Comparison of ENCODE assay signal across 30 cellular contexts in genomic region chr1:153995640-153996039, GRCh38. TPM values are rescaled to one million over a fixed set of nuclear protein-coding genes. Genes with fewer than 3 reads are reported as not detected.
DNase-seq lines count a peak whose midpoint lies in the region; ATAC-seq, FAIRE-seq and TF ChIP-seq lines count a peak whose summit lies in the region.
"Had no signal": no experiment of that assay in that cellular context is flagged by ENCODE, and none has a peak within 500 bp of the region (broad histone marks: within the 10 kb centered on the region; RNA-seq: fewer than 3 reads in every experiment).

No MANE protein-coding gene starts in this region.

- H3K27me3 ChIP-seq in right lobe of liver (no peaks in the 10 kb centered on the region), HepG2 (ENCODE audit: control insufficient read depth in 1 of 2, insufficient read depth in 2 of 2, low read length in 2 of 2) (no peaks in the 10 kb centered on the region; a peak in 1 of 5 replicates), Karpas-422 (ENCODE audit: low read length) (no peaks in the 10 kb centered on the region), colonic mucosa (no peaks in the 10 kb centered on the region)
- H3K27me3 ChIP-seq: ascending aorta, SJSA1, stomach had no signal

- FAIRE-seq in HepG2 (lab: Jason Lieb, UNC) = no peak
- FAIRE-seq: GM12892, keratinocyte, small intestine had no signal

- peaks cover 15% of the 10 kb centered on the region for H3K79me2 ChIP-seq in HepG2 (ENCODE audit: insufficient read depth, low read length)
- H3K79me2 ChIP-seq in Karpas-422 (ENCODE audit: low read length) = peaks cover 15% of the 10 kb centered on the region

- H4K20me1 ChIP-seq in HepG2 (ENCODE audit: insufficient read depth, low read length) = peaks cover 12% of the 10 kb centered on the region
- H4K20me1 ChIP-seq in Karpas-422 (ENCODE audit: insufficient read depth, low read depth, low read length) = peaks cover 13% of the 10 kb centered on the region

- DNase-seq in right lobe of liver (no peak), HepG2 (ENCODE audit: low spot score) (no peak), Karpas-422 (peak; percentile 49), chondrocyte (ENCODE audit: low spot score) (no peak), NCI-H1105 treated with DMSO at 0.1 percent for 48 hours (lab: John Stamatoyannopoulos, UW) (no peak), colonic mucosa (no peak)
- no peak for DNase-seq in stimulated activated effector memory CD8-positive, alpha-beta T cell treated with anti-CD3 and anti-CD28 coated beads, Interleukin-12 subunit alpha, Interleukin-12 subunit beta, amount 100 ng/mL, for 72 hours (ENCODE audit: low spot score in 2 of 2)
- DNase-seq: activated CD4-positive, alpha-beta T cell treated with anti-CD3 and anti-CD28 coated beads, Interleukin-2, amount 50 U/mL, for 1 hour; activated CD8-positive, alpha-beta memory T cell treated with anti-CD3 and anti-CD28 coated beads, Interleukin-2, amount 10 ng/mL, durations not matched to agents 7 days and 5 days; activated naive CD8-positive, alpha-beta T cell treated with anti-CD3 and anti-CD28 coated beads, Interleukin-2, amount 10 ng/mL, durations not matched to agents 7 days and 5 days; CD8-positive, alpha-beta memory T cell; foreskin fibroblast; HCEC 1CT; left ventricle myocardium superior; NCI-H1417 treated with DMSO at 0.1 percent for 48 hours; NCI-H2081; NCI-H524 treated with DMSO at 0.1 percent for 48 hours; OCI-M1; retina; small intestine; stomach; T-cell; WERI-Rb-1 had no signal

- POLR2A ChIA-PET in HepG2 (lab: Yijun Ruan, JAX) = interaction anchor here (1.1 kb wide), 1 partner anchor 28 kb away, joined by 4 read pairs; the partner anchor contains the start of gene CREB3L4

- no peak for TF ChIP-seq RAD21 in HepG2 (CRISPR knock-in tag; IDR thresholded peaks at IDR 0.05)

- H3K4me2 ChIP-seq in HepG2 (ENCODE audit: low read depth, low read length) (no peak overlapping the region), Karpas-422 (ENCODE audit: low read depth, low read length, poor library complexity, severe bottlenecking) (no peak overlapping the region)

- intact Hi-C loops in right lobe of liver (cut with DNase I) = no loop called here
- intact Hi-C loops in HepG2 (cut with micrococcal nuclease; ENCODE audit: unreplicated experiment) = no loop called here
- intact Hi-C loops in colonic mucosa (cut with DNase I) = no loop called here

- H3K9ac ChIP-seq in HepG2 (ENCODE audit: insufficient read depth, low read depth, low read length) = no peak overlapping the region
- H3K9ac ChIP-seq in Karpas-422 (ENCODE audit: low read length) = no peak overlapping the region
- H3K9ac ChIP-seq in colonic mucosa (ENCODE audit: low read depth in 2 of 2, low read length in 2 of 2) = no peak overlapping the region

- H3K4me1 Mint-ChIP-seq in chondrocyte (ENCODE audit: low read depth) = peaks cover 23% of the 10 kb centered on the region
- peaks cover 26% of the 10 kb centered on the region for H3K4me1 Mint-ChIP-seq in stimulated activated effector memory CD8-positive, alpha-beta T cell treated with anti-CD3 and anti-CD28 coated beads, Interleukin-12 subunit alpha, Interleukin-12 subunit beta, amount 100 ng/mL, for 72 hours

- H3K9me3 Mint-ChIP-seq in chondrocyte (ENCODE audit: low read depth) = no peaks in the 10 kb centered on the region
- no peaks in the 10 kb centered on the region for H3K9me3 Mint-ChIP-seq in stimulated activated effector memory CD8-positive, alpha-beta T cell treated with anti-CD3 and anti-CD28 coated beads, Interleukin-12 subunit alpha, Interleukin-12 subunit beta, amount 100 ng/mL, for 72 hours
- H3K9me3 Mint-ChIP-seq: activated naive CD8-positive, alpha-beta T cell treated with anti-CD3 and anti-CD28 coated beads, Interleukin-2, amount 10 ng/mL, durations not matched to agents 7 days and 5 days; T-cell had no signal

- H3K36me3 ChIP-seq in right lobe of liver = peaks cover 0 to 31% (median 14%) of the 10 kb centered on the region in 4 donors
- peaks cover 2 to 16% of the 10 kb centered on the region in 2 experiments; a peak in 4 of 5 replicates for H3K36me3 ChIP-seq in HepG2 (replicated peaks in 1 of 2; ENCODE audit: control insufficient read depth in 1 of 2, insufficient read depth in 2 of 2, low read length in 2 of 2)
- peaks cover 22% of the 10 kb centered on the region for H3K36me3 ChIP-seq in Karpas-422 (ENCODE audit: insufficient read depth, low read length)
- no peaks in the 10 kb centered on the region for H3K36me3 ChIP-seq in colonic mucosa

- no peak for TF ChIP-seq POLR2A in right lobe of liver (IDR thresholded peaks at IDR 0.05)
- TF ChIP-seq POLR2A in HepG2 (IDR thresholded peaks at IDR 0.05; ENCODE audit: insufficient read depth in 1 of 2, low read depth in 2 of 2, low read length in 2 of 2) = no peak; a peak in 1 of 4 replicates

- no peaks in the 10 kb centered on the region for H3K27me3 Mint-ChIP-seq in chondrocyte (ENCODE audit: low read depth)
- H3K27me3 Mint-ChIP-seq: activated CD8-positive, alpha-beta memory T cell treated with anti-CD3 and anti-CD28 coated beads, Interleukin-2, amount 10 ng/mL, durations not matched to agents 7 days and 5 days; activated naive CD8-positive, alpha-beta T cell treated with anti-CD3 and anti-CD28 coated beads, Interleukin-2, amount 10 ng/mL, durations not matched to agents 7 days and 5 days had no signal

- no TSS peak for BruUV-seq in HepG2 (replicated peaks; lab: Mats Ljungman, UMichigan)

- TF ChIP-seq CTCF in right lobe of liver (IDR thresholded peaks at IDR 0.05) (no peak), HepG2 (CRISPR knock-in tag; IDR thresholded peaks at IDR 0.05) (no peak), chondrocyte (IDR thresholded peaks at IDR 0.05) (no peak), colonic mucosa (IDR thresholded peaks at IDR 0.05) (no peak)

- TF ChIP-seq EP300 in HepG2 (IDR thresholded peaks at IDR 0.05; ENCODE audit: low read depth in 2 of 2, low read length in 2 of 2) (no peak), HepG2 (CRISPR knock-in tag; IDR thresholded peaks at IDR 0.05; ENCODE audit: borderline replicate concordance) (no peak)

- CTCF ChIA-PET in HepG2 (lab: Yijun Ruan, JAX; ENCODE audit: low intra/inter-chr PET ratio, low total read pairs) = no interaction called here

- peak overlapping the region; percentile 5 to 76 (median 66) for H3K27ac ChIP-seq in right lobe of liver
- H3K27ac ChIP-seq in HepG2 (ENCODE audit: extremely low read length, insufficient read depth, low read length) = no peak overlapping the region
- no peak overlapping the region for H3K27ac ChIP-seq in Karpas-422 (ENCODE audit: low read length)
- no peak overlapping the region for H3K27ac ChIP-seq in colonic mucosa
- H3K27ac ChIP-seq: ascending aorta, RWPE1, SJSA1, stomach, WERI-Rb-1 had no signal

- H2AFZ ChIP-seq in HepG2 (ENCODE audit: low read length) (no peak overlapping the region), Karpas-422 (ENCODE audit: low read length) (no peak overlapping the region)

- H3K4me1 ChIP-seq in right lobe of liver (peaks cover 0 to 18% (median 9%) of the 10 kb centered on the region in 4 donors), HepG2 (ENCODE audit: insufficient read depth, low read length) (peaks cover 42% of the 10 kb centered on the region), Karpas-422 (ENCODE audit: low read length) (peaks cover 16% of the 10 kb centered on the region), colonic mucosa (peaks cover 4% of the 10 kb centered on the region)

- no peak overlapping the region for H3K4me3 Mint-ChIP-seq in chondrocyte (ENCODE audit: unreplicated experiment)
- H3K4me3 Mint-ChIP-seq in stimulated activated effector memory CD8-positive, alpha-beta T cell treated with anti-CD3 and anti-CD28 coated beads, Interleukin-12 subunit alpha, Interleukin-12 subunit beta, amount 100 ng/mL, for 72 hours = no peak overlapping the region
- H3K4me3 Mint-ChIP-seq: activated CD8-positive, alpha-beta memory T cell treated with anti-CD3 and anti-CD28 coated beads, Interleukin-2, amount 10 ng/mL, durations not matched to agents 7 days and 5 days; activated naive CD8-positive, alpha-beta T cell treated with anti-CD3 and anti-CD28 coated beads, Interleukin-2, amount 10 ng/mL, durations not matched to agents 7 days and 5 days; T-cell had no signal

- peaks cover 21% of the 10 kb centered on the region for H3K36me3 Mint-ChIP-seq in chondrocyte (ENCODE audit: low read depth)
- H3K36me3 Mint-ChIP-seq in stimulated activated effector memory CD8-positive, alpha-beta T cell treated with anti-CD3 and anti-CD28 coated beads, Interleukin-12 subunit alpha, Interleukin-12 subunit beta, amount 100 ng/mL, for 72 hours = peaks cover 70% of the 10 kb centered on the region

- peak overlapping the region; percentile 51 for H3K27ac Mint-ChIP-seq in chondrocyte (ENCODE audit: unreplicated experiment)
- H3K27ac Mint-ChIP-seq in stimulated activated effector memory CD8-positive, alpha-beta T cell treated with anti-CD3 and anti-CD28 coated beads, Interleukin-12 subunit alpha, Interleukin-12 subunit beta, amount 100 ng/mL, for 72 hours = peak overlapping the region; percentile 23
- H3K27ac Mint-ChIP-seq: activated CD8-positive, alpha-beta memory T cell treated with anti-CD3 and anti-CD28 coated beads, Interleukin-2, amount 10 ng/mL, durations not matched to agents 7 days and 5 days; activated naive CD8-positive, alpha-beta T cell treated with anti-CD3 and anti-CD28 coated beads, Interleukin-2, amount 10 ng/mL, durations not matched to agents 7 days and 5 days had no signal

- H3K9me3 ChIP-seq in right lobe of liver (peaks cover 0 to 4% (median 0%) of the 10 kb centered on the region in 4 donors), HepG2 (ENCODE audit: low read length) (no peaks in the 10 kb centered on the region), Karpas-422 (ENCODE audit: low read length) (no peaks in the 10 kb centered on the region), colonic mucosa (no peaks in the 10 kb centered on the region)
- H3K9me3 ChIP-seq: ascending aorta, SJSA1, stomach had no signal

- ATAC-seq in right lobe of liver (no peak), HepG2 (no peak), GM21717 (IDR thresholded peaks at IDR 0.05; ENCODE audit: unreplicated experiment) (no peak)
- ATAC-seq in stimulated activated effector memory CD8-positive, alpha-beta T cell treated with anti-CD3 and anti-CD28 coated beads, Interleukin-12 subunit alpha, Interleukin-12 subunit beta, amount 100 ng/mL, for 72 hours = no peak
- ATAC-seq: activated CD8-positive, alpha-beta memory T cell treated with anti-CD3 and anti-CD28 coated beads, Interleukin-2, amount 10 ng/mL, durations not matched to agents 7 days and 5 days; esophagus mucosa; left ventricle myocardium superior had no signal

- no peaks in the 10 kb centered on the region for H3K9me2 ChIP-seq in Karpas-422 (replicated peaks; ENCODE audit: insufficient read depth, low read length)

- H3K4me3 ChIP-seq in right lobe of liver (no peak overlapping the region), HepG2 (replicated peaks in 1 of 3; ENCODE audit: insufficient read depth in 1 of 3, low read depth in 2 of 3, low read length in 3 of 3) (no peak overlapping the region), Karpas-422 (ENCODE audit: low read length) (no peak overlapping the region), colonic mucosa (no peak overlapping the region)
- H3K4me3 ChIP-seq: ascending aorta, SJSA1, stomach had no signal

- 99% methylated on average over 10 of the region's 11 CpGs for WGBS in right lobe of liver (ENCODE audit: insufficient coverage, low coverage, low lambda C conversion rate, missing lambda C conversion rate)
- WGBS in HepG2 (ENCODE audit: low lambda C conversion rate) = 97% methylated on average over 11 of the region's 11 CpGs

- in situ Hi-C loops in HepG2 (cut with HindIII; ENCODE audit: extremely low pct_ligation_motif_present, low pct_unique_long_range_greater_than_20kb) = no loop called here

RNA-seq across cellular contexts. Expression of gene RPS27, which starts 5.1 kb away (rescaled TPM):
- total RNA-seq in right lobe of liver = 100 to 1,000 TPM; 305 to 500 (median 428) TPM
- total RNA-seq in HepG2 (2016; rRNA removed; fragmentation: Illumina TruSeq; extraction: Trizol) = 3,737 and 4,047 TPM in 2 replicates
- 7,018 and 7,793 TPM in 2 replicates for total RNA-seq in HepG2 (2016; cell fraction: cytosol; rRNA removed; fragmentation: Illumina TruSeq; extraction: Trizol; ENCODE audit: low read depth)
- 3,754 and 4,367 TPM in 2 replicates for total RNA-seq in HepG2 (2016; cell fraction: insoluble cytoplasmic fraction; rRNA removed; fragmentation: Illumina TruSeq; extraction: Trizol)
- 10,548 and 11,167 TPM in 2 replicates for total RNA-seq in HepG2 (2016; cell fraction: membrane; rRNA removed; fragmentation: Illumina TruSeq; extraction: Trizol)
- total RNA-seq in HepG2 (2016; cell fraction: nucleus; rRNA removed; fragmentation: Illumina TruSeq; extraction: Trizol) = 1,390 and 1,410 TPM in 2 replicates
- 9,964 and 10,356 TPM in 2 replicates for polyA plus RNA-seq in HepG2 (2011; rRNA removed)
- polyA plus RNA-seq in HepG2 (2011; cell fraction: cytosol; rRNA removed) = 3,302 and 3,959 TPM in 2 replicates
- polyA plus RNA-seq in HepG2 (2011; cell fraction: nucleus; rRNA removed) = 1,159 and 1,716 TPM in 2 replicates
- 6,362 and 9,626 TPM in 2 replicates for polyA plus RNA-seq in HepG2 (2012)
- polyA plus RNA-seq in HepG2 (2016; cell fraction: cytosol; fragmentation: Illumina TruSeq; extraction: Trizol; ENCODE audit: low read depth) = 10,194 and 10,575 TPM in 2 replicates
- 5,061 and 5,658 TPM in 2 replicates for polyA plus RNA-seq in HepG2 (2016; cell fraction: insoluble cytoplasmic fraction; fragmentation: Illumina TruSeq; extraction: Trizol; ENCODE audit: low read depth)
- polyA plus RNA-seq in HepG2 (2016; cell fraction: membrane; fragmentation: Illumina TruSeq; extraction: Trizol; ENCODE audit: low read depth) = 12,027 and 13,095 TPM in 2 replicates
- polyA plus RNA-seq in HepG2 (2016; cell fraction: nucleus; fragmentation: Illumina TruSeq; extraction: Trizol; ENCODE audit: insufficient read depth, low read depth) = 2,852 and 3,004 TPM in 2 replicates
- polyA minus RNA-seq in HepG2 (2011; rRNA and poly(A)+ RNA removed; ENCODE audit: low replicate concordance) = 343 and 788 TPM in 2 replicates
- 376 and 497 TPM in 2 replicates for polyA minus RNA-seq in HepG2 (2011; cell fraction: cytosol; rRNA and poly(A)+ RNA removed)
- polyA minus RNA-seq in HepG2 (2011; cell fraction: nucleus; rRNA and poly(A)+ RNA removed) = 262 and 417 TPM in 2 replicates
- total RNA-seq in Karpas-422 (2014; rRNA removed; shearing (Covaris generic); ENCODE audit: low replicate concordance) = 5,228 and 8,421 TPM in 2 replicates
- 951 to 1,224 TPM (median 1,041 TPM) in 3 replicates for total RNA-seq in chondrocyte
- total RNA-seq in colonic mucosa = 1,000 to 10,000 TPM; 1,048 to 1,210 TPM

RNA-seq across cellular contexts. Expression of gene RAB13, which starts 9.5 kb away (rescaled TPM):
- 10 to 100 TPM; 11.9 to 52.2 (median 47.9) TPM for total RNA-seq in right lobe of liver
- 24.7 and 28.7 TPM in 2 replicates for total RNA-seq in HepG2 (2016; rRNA removed; fragmentation: Illumina TruSeq; extraction: Trizol)
- total RNA-seq in HepG2 (2016; cell fraction: cytosol; rRNA removed; fragmentation: Illumina TruSeq; extraction: Trizol; ENCODE audit: low read depth) = 27.4 and 31.6 TPM in 2 replicates
- total RNA-seq in HepG2 (2016; cell fraction: insoluble cytoplasmic fraction; rRNA removed; fragmentation: Illumina TruSeq; extraction: Trizol) = 26.5 and 27.5 TPM in 2 replicates
- total RNA-seq in HepG2 (2016; cell fraction: membrane; rRNA removed; fragmentation: Illumina TruSeq; extraction: Trizol) = 29.2 and 33.6 TPM in 2 replicates
- 11.6 and 12.0 TPM in 2 replicates for total RNA-seq in HepG2 (2016; cell fraction: nucleus; rRNA removed; fragmentation: Illumina TruSeq; extraction: Trizol)
- polyA plus RNA-seq in HepG2 (2011; rRNA removed) = 15.9 and 16.0 TPM in 2 replicates
- polyA plus RNA-seq in HepG2 (2011; cell fraction: cytosol; rRNA removed) = 14.9 and 19.2 TPM in 2 replicates
- polyA plus RNA-seq in HepG2 (2011; cell fraction: nucleus; rRNA removed) = 4.3 and 4.7 TPM in 2 replicates
- 34.3 and 42.6 TPM in 2 replicates for polyA plus RNA-seq in HepG2 (2012)
- 61.2 and 66.8 TPM in 2 replicates for polyA plus RNA-seq in HepG2 (2016; cell fraction: cytosol; fragmentation: Illumina TruSeq; extraction: Trizol; ENCODE audit: low read depth)
- polyA plus RNA-seq in HepG2 (2016; cell fraction: insoluble cytoplasmic fraction; fragmentation: Illumina TruSeq; extraction: Trizol; ENCODE audit: low read depth) = 52.2 and 60.0 TPM in 2 replicates
- 55.0 and 56.4 TPM in 2 replicates for polyA plus RNA-seq in HepG2 (2016; cell fraction: membrane; fragmentation: Illumina TruSeq; extraction: Trizol; ENCODE audit: low read depth)
- polyA plus RNA-seq in HepG2 (2016; cell fraction: nucleus; fragmentation: Illumina TruSeq; extraction: Trizol; ENCODE audit: insufficient read depth, low read depth) = 31.4 and 34.6 TPM in 2 replicates
- 5.1 and 19.0 TPM in 2 replicates for polyA minus RNA-seq in HepG2 (2011; rRNA and poly(A)+ RNA removed; ENCODE audit: low replicate concordance)
- polyA minus RNA-seq in HepG2 (2011; cell fraction: cytosol; rRNA and poly(A)+ RNA removed) = 4.1 and 5.2 TPM in 2 replicates
- polyA minus RNA-seq in HepG2 (2011; cell fraction: nucleus; rRNA and poly(A)+ RNA removed) = 4.8 TPM in 2 replicates
- 5.8 and 8.9 TPM in 2 replicates for total RNA-seq in Karpas-422 (2014; rRNA removed; shearing (Covaris generic); ENCODE audit: low replicate concordance)
- total RNA-seq in chondrocyte = 111 to 137 TPM (median 116 TPM) in 3 replicates
- total RNA-seq in colonic mucosa = 10 to 100 TPM; 62.7 to 84.7 TPM
- polyA plus RNA-seq: CD8-positive, alpha-beta memory T cell had no signal

RNA-seq across cellular contexts. Expression of gene JTB, which starts 18.2 kb away (rescaled TPM):
- total RNA-seq in right lobe of liver = 100 to 1,000 TPM in 2 of 6 experiments, 10 to 100 TPM in 4; 55.8 to 169 (median 90.9) TPM
- total RNA-seq in HepG2 (2016; rRNA removed; fragmentation: Illumina TruSeq; extraction: Trizol) = 66.8 and 99.2 TPM in 2 replicates
- total RNA-seq in HepG2 (2016; cell fraction: cytosol; rRNA removed; fragmentation: Illumina TruSeq; extraction: Trizol; ENCODE audit: low read depth) = 360 and 420 TPM in 2 replicates
- 56.2 and 94.9 TPM in 2 replicates for total RNA-seq in HepG2 (2016; cell fraction: insoluble cytoplasmic fraction; rRNA removed; fragmentation: Illumina TruSeq; extraction: Trizol)
- 294 and 339 TPM in 2 replicates for total RNA-seq in HepG2 (2016; cell fraction: membrane; rRNA removed; fragmentation: Illumina TruSeq; extraction: Trizol)
- 49.2 and 54.2 TPM in 2 replicates for total RNA-seq in HepG2 (2016; cell fraction: nucleus; rRNA removed; fragmentation: Illumina TruSeq; extraction: Trizol)
- polyA plus RNA-seq in HepG2 (2011; rRNA removed) = 90.3 and 96.7 TPM in 2 replicates
- polyA plus RNA-seq in HepG2 (2011; cell fraction: cytosol; rRNA removed) = 113 and 147 TPM in 2 replicates
- polyA plus RNA-seq in HepG2 (2011; cell fraction: nucleus; rRNA removed) = 63.3 and 75.8 TPM in 2 replicates
- polyA plus RNA-seq in HepG2 (2012) = 63.8 and 72.9 TPM in 2 replicates
- polyA plus RNA-seq in HepG2 (2016; cell fraction: cytosol; fragmentation: Illumina TruSeq; extraction: Trizol; ENCODE audit: low read depth) = 451 and 524 TPM in 2 replicates
- 64.3 and 74.6 TPM in 2 replicates for polyA plus RNA-seq in HepG2 (2016; cell fraction: insoluble cytoplasmic fraction; fragmentation: Illumina TruSeq; extraction: Trizol; ENCODE audit: low read depth)
- 289 and 331 TPM in 2 replicates for polyA plus RNA-seq in HepG2 (2016; cell fraction: membrane; fragmentation: Illumina TruSeq; extraction: Trizol; ENCODE audit: low read depth)
- polyA plus RNA-seq in HepG2 (2016; cell fraction: nucleus; fragmentation: Illumina TruSeq; extraction: Trizol; ENCODE audit: insufficient read depth, low read depth) = 87.8 and 94.9 TPM in 2 replicates
- polyA minus RNA-seq in HepG2 (2011; rRNA and poly(A)+ RNA removed; ENCODE audit: low replicate concordance) = 39.7 and 118 TPM in 2 replicates
- 23.9 and 26.3 TPM in 2 replicates for polyA minus RNA-seq in HepG2 (2011; cell fraction: cytosol; rRNA and poly(A)+ RNA removed)
- 16.4 and 19.4 TPM in 2 replicates for polyA minus RNA-seq in HepG2 (2011; cell fraction: nucleus; rRNA and poly(A)+ RNA removed)
- 314 and 343 TPM in 2 replicates for total RNA-seq in Karpas-422 (2014; rRNA removed; shearing (Covaris generic); ENCODE audit: low replicate concordance)
- total RNA-seq in chondrocyte = 128 to 158 TPM (median 130 TPM) in 3 replicates
- 100 to 1,000 TPM; 133 to 245 TPM for total RNA-seq in colonic mucosa

RNA-seq across cellular contexts. Expression of gene CREB3L4, which starts 27.9 kb away (rescaled TPM):
- 10 to 100 TPM in 1 of 6 experiments, 1 to 10 TPM in 5; 4.9 to 11.1 (median 8.2) TPM for total RNA-seq in right lobe of liver
- total RNA-seq in HepG2 (2016; rRNA removed; fragmentation: Illumina TruSeq; extraction: Trizol) = 7.8 and 9.9 TPM in 2 replicates
- total RNA-seq in HepG2 (2016; cell fraction: cytosol; rRNA removed; fragmentation: Illumina TruSeq; extraction: Trizol; ENCODE audit: low read depth) = 2.6 and 3.2 TPM in 2 replicates
- 8.3 and 10.7 TPM in 2 replicates for total RNA-seq in HepG2 (2016; cell fraction: insoluble cytoplasmic fraction; rRNA removed; fragmentation: Illumina TruSeq; extraction: Trizol)
- total RNA-seq in HepG2 (2016; cell fraction: membrane; rRNA removed; fragmentation: Illumina TruSeq; extraction: Trizol) = 6.5 and 7.8 TPM in 2 replicates
- total RNA-seq in HepG2 (2016; cell fraction: nucleus; rRNA removed; fragmentation: Illumina TruSeq; extraction: Trizol) = 8.4 and 9.8 TPM in 2 replicates
- polyA plus RNA-seq in HepG2 (2011; rRNA removed) = 17.4 and 18.7 TPM in 2 replicates
- 13.1 and 18.4 TPM in 2 replicates for polyA plus RNA-seq in HepG2 (2011; cell fraction: cytosol; rRNA removed)
- 36.4 and 41.3 TPM in 2 replicates for polyA plus RNA-seq in HepG2 (2011; cell fraction: nucleus; rRNA removed)
- 9.7 and 10.7 TPM in 2 replicates for polyA plus RNA-seq in HepG2 (2012)
- 2.0 and 2.6 TPM in 2 replicates for polyA plus RNA-seq in HepG2 (2016; cell fraction: cytosol; fragmentation: Illumina TruSeq; extraction: Trizol; ENCODE audit: low read depth)
- 8.4 and 10.9 TPM in 2 replicates for polyA plus RNA-seq in HepG2 (2016; cell fraction: insoluble cytoplasmic fraction; fragmentation: Illumina TruSeq; extraction: Trizol; ENCODE audit: low read depth)
- 4.1 and 6.4 TPM in 2 replicates for polyA plus RNA-seq in HepG2 (2016; cell fraction: membrane; fragmentation: Illumina TruSeq; extraction: Trizol; ENCODE audit: low read depth)
- 15.7 and 16.0 TPM in 2 replicates for polyA plus RNA-seq in HepG2 (2016; cell fraction: nucleus; fragmentation: Illumina TruSeq; extraction: Trizol; ENCODE audit: insufficient read depth, low read depth)
- 22.4 and 31.3 TPM in 2 replicates for polyA minus RNA-seq in HepG2 (2011; rRNA and poly(A)+ RNA removed; ENCODE audit: low replicate concordance)
- 5.7 and 9.4 TPM in 2 replicates for polyA minus RNA-seq in HepG2 (2011; cell fraction: cytosol; rRNA and poly(A)+ RNA removed)
- 10.2 and 12.7 TPM in 2 replicates for polyA minus RNA-seq in HepG2 (2011; cell fraction: nucleus; rRNA and poly(A)+ RNA removed)
- total RNA-seq in Karpas-422 (2014; rRNA removed; shearing (Covaris generic); ENCODE audit: low replicate concordance) = 22.2 and 44.0 TPM in 2 replicates
- 3.7 to 6.6 TPM (median 4.4 TPM) in 3 replicates for total RNA-seq in chondrocyte
- total RNA-seq in colonic mucosa = 10 to 100 TPM; 19.0 to 37.1 TPM

RNA-seq across cellular contexts. Expression of gene SLC39A1, which starts 32.3 kb away (rescaled TPM):
- total RNA-seq in right lobe of liver (10 to 100 TPM; 33.0 to 63.6 (median 47.7) TPM), HepG2 (2016; rRNA removed; fragmentation: Illumina TruSeq; extraction: Trizol) (47.5 and 78.4 TPM in 2 replicates), chondrocyte (83.5 to 87.8 TPM (median 85.6 TPM) in 3 replicates), colonic mucosa (10 to 100 TPM; 76.8 to 90.9 TPM)
- total RNA-seq in HepG2 (2016; cell fraction: cytosol; rRNA removed; fragmentation: Illumina TruSeq; extraction: Trizol; ENCODE audit: low read depth) = 18.4 and 21.0 TPM in 2 replicates
- total RNA-seq in HepG2 (2016; cell fraction: insoluble cytoplasmic fraction; rRNA removed; fragmentation: Illumina TruSeq; extraction: Trizol) = 44.8 and 83.0 TPM in 2 replicates
- total RNA-seq in HepG2 (2016; cell fraction: membrane; rRNA removed; fragmentation: Illumina TruSeq; extraction: Trizol) = 48.8 and 53.3 TPM in 2 replicates
- 62.5 and 68.3 TPM in 2 replicates for total RNA-seq in HepG2 (2016; cell fraction: nucleus; rRNA removed; fragmentation: Illumina TruSeq; extraction: Trizol)
- 71.2 and 80.5 TPM in 2 replicates for polyA plus RNA-seq in HepG2 (2011; rRNA removed)
- 85.8 and 89.3 TPM in 2 replicates for polyA plus RNA-seq in HepG2 (2011; cell fraction: cytosol; rRNA removed)
- polyA plus RNA-seq in HepG2 (2011; cell fraction: nucleus; rRNA removed) = 45.4 and 53.1 TPM in 2 replicates
- 45.9 and 65.4 TPM in 2 replicates for polyA plus RNA-seq in HepG2 (2012)
- polyA plus RNA-seq in HepG2 (2016; cell fraction: cytosol; fragmentation: Illumina TruSeq; extraction: Trizol; ENCODE audit: low read depth) = 17.5 and 20.5 TPM in 2 replicates
- 42.6 and 45.0 TPM in 2 replicates for polyA plus RNA-seq in HepG2 (2016; cell fraction: insoluble cytoplasmic fraction; fragmentation: Illumina TruSeq; extraction: Trizol; ENCODE audit: low read depth)
- polyA plus RNA-seq in HepG2 (2016; cell fraction: membrane; fragmentation: Illumina TruSeq; extraction: Trizol; ENCODE audit: low read depth) = 36.5 and 40.5 TPM in 2 replicates
- 87.4 and 101 TPM in 2 replicates for polyA plus RNA-seq in HepG2 (2016; cell fraction: nucleus; fragmentation: Illumina TruSeq; extraction: Trizol; ENCODE audit: insufficient read depth, low read depth)
- 112 and 159 TPM in 2 replicates for polyA minus RNA-seq in HepG2 (2011; rRNA and poly(A)+ RNA removed; ENCODE audit: low replicate concordance)
- 38.9 and 39.9 TPM in 2 replicates for polyA minus RNA-seq in HepG2 (2011; cell fraction: cytosol; rRNA and poly(A)+ RNA removed)
- polyA minus RNA-seq in HepG2 (2011; cell fraction: nucleus; rRNA and poly(A)+ RNA removed) = 14.5 and 19.6 TPM in 2 replicates
- 27.1 and 59.5 TPM in 2 replicates for total RNA-seq in Karpas-422 (2014; rRNA removed; shearing (Covaris generic); ENCODE audit: low replicate concordance)

Comparison
In these comparisons a context has a peak if more than half of its experiments do, and no peak if none do; other contexts are left out.
1. H3K27ac ChIP-seq: peak in right lobe of liver (3 of 3); none in HepG2 (single experiment), Karpas-422 (single experiment) and colonic mucosa (single experiment).